In genomic region chr10:95245425-95246055, GRCh38 we compare ENCODE assay signal across 1 cellular context.
TF ChIP-seq lines count a peak whose summit lies in the region.

No MANE protein-coding gene starts in this region.

TF ChIP-seq in WTC11, 78 proteins besides CTCF, POLR2A, EP300 and RAD21 (continued from another document):
- TF ChIP-seq CDX4 (CRISPR knock-in tag; IDR thresholded peaks at IDR 0.05; ENCODE audit: borderline replicate concordance) (no peak), PRDM15 (CRISPR knock-in tag; IDR thresholded peaks at IDR 0.05) (no peak)
TF ChIP-seq in WTC11: peak in this region for 0.
